Comparison of ENCODE assay signal across 27 cellular contexts in genomic region chr7:28767356-28767755, GRCh38.
"Had no signal": no experiment of that assay in that cellular context is flagged by ENCODE, and none has a peak within 500 bp of the region (broad histone marks: within the 10 kb centered on the region; RNA-seq: fewer than 3 reads in every experiment).

No MANE protein-coding gene starts in this region.

- ATAC-seq: activated CD4-positive, alpha-beta T cell treated with anti-CD3 and anti-CD28 coated beads for 36 hours; natural killer cell treated with Interleukin-12 subunit alpha and Interleukin-12 subunit beta and Interleukin-15 and Interleukin-18, amount 100 ng/mL, for 72 hours; psoas muscle; stimulated activated naive B cell treated with anti-CD40 and anti-IgM and Interleukin-4, amounts not matched to agents 10 μg/mL and 1 μg/mL and 100 μg/mL, for 72 hours had no signal

- H3K4me3 Mint-ChIP-seq: activated B cell treated with CpG ODN at 0.5 μM for 24 hours; activated CD4-positive, alpha-beta T cell treated with anti-CD3 and anti-CD28 coated beads for 36 hours; activated naive CD8-positive, alpha-beta T cell treated with anti-CD3 and anti-CD28 coated beads for 36 hours; brain; dendritic cell treated with granulocyte-macrophage colony-stimulating factor and Interleukin-4, amounts not matched to agents 40 ng/mL and 50 ng/mL, for 4 days; immature natural killer cell; natural killer cell treated with Interleukin-12 subunit alpha and Interleukin-12 subunit beta and Interleukin-15 and Interleukin-18, amount 100 ng/mL, for 72 hours; stimulated activated naive B cell treated with anti-CD40 and anti-IgM and Interleukin-4, amounts not matched to agents 10 μg/mL and 1 μg/mL and 100 μg/mL, for 72 hours had no signal

- H3K4me1 Mint-ChIP-seq: activated B cell treated with CpG ODN at 0.5 μM for 24 hours; activated CD4-positive, alpha-beta T cell treated with anti-CD3 and anti-CD28 coated beads for 36 hours; activated naive CD8-positive, alpha-beta T cell treated with anti-CD3 and anti-CD28 coated beads for 36 hours; immature natural killer cell; stimulated activated naive B cell treated with anti-CD40 and anti-IgM and Interleukin-4, amounts not matched to agents 10 μg/mL and 1 μg/mL and 100 μg/mL, for 72 hours had no signal

- H3K4me1 ChIP-seq: psoas muscle, right atrium auricular region, testis, uterus had no signal

- H3K27ac ChIP-seq: left ventricle myocardium inferior, ovary, psoas muscle, right atrium auricular region, testis, uterus had no signal

- H3K27ac Mint-ChIP-seq: activated B cell treated with CpG ODN at 0.5 μM for 24 hours; activated CD4-positive, alpha-beta T cell treated with anti-CD3 and anti-CD28 coated beads for 36 hours; activated naive CD8-positive, alpha-beta T cell treated with anti-CD3 and anti-CD28 coated beads for 36 hours; immature natural killer cell; natural killer cell treated with Interleukin-12 subunit alpha and Interleukin-12 subunit beta and Interleukin-15 and Interleukin-18, amount 100 ng/mL, for 72 hours; stimulated activated naive B cell treated with anti-CD40 and anti-IgM and Interleukin-4, amounts not matched to agents 10 μg/mL and 1 μg/mL and 100 μg/mL, for 72 hours had no signal

- H3K27me3 Mint-ChIP-seq: brain; dendritic cell treated with granulocyte-macrophage colony-stimulating factor and Interleukin-4, amounts not matched to agents 40 ng/mL and 50 ng/mL, for 4 days had no signal

- H3K27me3 ChIP-seq: ovary, right atrium auricular region, testis, uterus had no signal

- H3K4me2 ChIP-seq: smooth muscle cell had no signal

- H3K9me3 Mint-ChIP-seq: activated B cell treated with CpG ODN at 0.5 μM for 24 hours; activated naive CD8-positive, alpha-beta T cell treated with anti-CD3 and anti-CD28 coated beads for 36 hours; dendritic cell treated with granulocyte-macrophage colony-stimulating factor and Interleukin-4, amounts not matched to agents 40 ng/mL and 50 ng/mL, for 4 days; natural killer cell treated with Interleukin-12 subunit alpha and Interleukin-12 subunit beta and Interleukin-15 and Interleukin-18, amount 100 ng/mL, for 72 hours; stimulated activated naive B cell treated with anti-CD40 and anti-IgM and Interleukin-4, amounts not matched to agents 10 μg/mL and 1 μg/mL and 100 μg/mL, for 72 hours had no signal

- H3K4me3 ChIP-seq: left ventricle myocardium inferior, ovary, psoas muscle, right atrium auricular region, smooth muscle cell, testis, uterus had no signal

- H3K36me3 ChIP-seq: left ventricle myocardium inferior, ovary, right atrium auricular region, uterus had no signal

- H3K36me3 Mint-ChIP-seq: activated naive CD8-positive, alpha-beta T cell treated with anti-CD3 and anti-CD28 coated beads for 36 hours; immature natural killer cell; natural killer cell treated with Interleukin-12 subunit alpha and Interleukin-12 subunit beta and Interleukin-15 and Interleukin-18, amount 100 ng/mL, for 72 hours had no signal

- H3K9me3 ChIP-seq: left ventricle myocardium inferior, ovary, psoas muscle, right atrium auricular region, testis, uterus had no signal

- DNase-seq: activated B cell treated with CpG ODN at 0.5 μM for 24 hours; activated CD4-positive, alpha-beta T cell treated with anti-CD3 and anti-CD28 coated beads for 36 hours; activated CD4-positive, alpha-beta T cell treated with anti-CD3 and anti-CD28 coated beads, Interleukin-2, amount 50 U/mL, for 4 hours; activated naive CD4-positive, alpha-beta T cell treated with Interleukin-2 at 50 U/mL for 16 hours; activated naive CD8-positive, alpha-beta T cell treated with anti-CD3 and anti-CD28 coated beads for 36 hours; activated T-cell treated with anti-CD3 and anti-CD28 coated beads, Interleukin-2, amount 50 U/mL, for 48 hours; amygdala; effector CD8-positive, alpha-beta T cell; erythroblast; immature natural killer cell; kidney glomerular epithelial cell; left ventricle myocardium inferior; midbrain; ovary; psoas muscle; stimulated activated CD4-positive, alpha-beta T cell treated with anti-CD3 and anti-CD28 coated beads, Interleukin-15, amount 100 ng/mL, for 24 hours; stimulated activated CD8-positive, alpha-beta memory T cell treated with anti-CD3 and anti-CD28 coated beads, Interleukin-4, amount 100 ng/mL, for 48 hours; stimulated activated naive B cell treated with anti-CD40 and anti-IgM and Interleukin-4, amounts not matched to agents 10 μg/mL and 1 μg/mL and 100 μg/mL, for 72 hours; T-helper 9 cell; testis; trophoblast cell; uterus had no signal
